ENCODE assay signal across 26 cellular contexts in genomic region chr3:158522737-158523136, GRCh38. TPM values are rescaled to one million over a fixed set of nuclear protein-coding genes. Genes with fewer than 3 reads are reported as not detected.
DNase-seq lines count a peak whose midpoint lies in the region; ATAC-seq and TF ChIP-seq lines count a peak whose summit lies in the region.
"Had no signal": no experiment of that assay in that cellular context is flagged by ENCODE, and none has a peak within 500 bp of the region (broad histone marks: within the 10 kb centered on the region; RNA-seq: fewer than 3 reads in every experiment).

No MANE protein-coding gene starts in this region.

- H3K9me3 ChIP-seq in PC-3 (ENCODE audit: low read length): no peaks in the 10 kb centered on the region
- H3K9me3 ChIP-seq: prostate gland, tibial artery had no signal

- no peaks in the 10 kb centered on the region for H3K27me3 ChIP-seq in PC-3 (ENCODE audit: low read length)
- H3K27me3 ChIP-seq: tibial artery had no signal

- no peaks in the 10 kb centered on the region for H4K20me1 ChIP-seq in PC-3 (ENCODE audit: low read length)

- DNase-seq in EL: peak; percentile 12
- peak; percentile 27 for DNase-seq in PC-3
- DNase-seq in choroid plexus epithelial cell (ENCODE audit: low read depth): peak; percentile 36
- DNase-seq in skeletal muscle cell (ENCODE audit: low read depth): peak; percentile 72
- DNase-seq in NCI-H526 treated with DMSO at 0.1 percent for 48 hours (lab: John Stamatoyannopoulos, UW): no peak
- DNase-seq in coronary artery (ENCODE audit: low spot score): no peak
- DNase-seq: activated CD4-positive, alpha-beta T cell treated with anti-CD3 and anti-CD28 coated beads, Interleukin-2, amount 10 ng/mL, durations not matched to agents 24 days and 14 days; activated naive CD8-positive, alpha-beta T cell treated with anti-CD3 and anti-CD28 coated beads, Interleukin-2, amount 10 ng/mL, durations not matched to agents 7 days and 5 days; caudate nucleus; erythroblast; head of caudate nucleus; NCI-H1436 treated with DMSO at 0.1 percent for 48 hours; NCI-H2171 treated with DMSO at 0.1 percent for 48 hours; NCI-H748 treated with DMSO at 0.1 percent for 48 hours; nephron progenitor cell; SIG-M5; small intestine; stimulated activated CD4-positive, alpha-beta T cell treated with anti-CD3 and anti-CD28 coated beads, Interleukin-2, amount 100 ng/mL, for 48 hours; stimulated activated naive CD8-positive, alpha-beta T cell treated with anti-CD3 and anti-CD28 coated beads, Interleukin-15, Interleukin-2, amounts not matched to agents 100 U/mL and 50 U/mL, for 24 hours; tibial artery had no signal

- no peak for TF ChIP-seq CTCF in PC-3 (conservative IDR thresholded peaks at IDR 0.05; ENCODE audit: low read depth, low read length)
- TF ChIP-seq CTCF in choroid plexus epithelial cell (conservative IDR thresholded peaks at IDR 0.05; ENCODE audit: low read depth, low read length): no peak
- TF ChIP-seq CTCF in coronary artery (IDR thresholded peaks at IDR 0.05): no peak

- H3K4me3 ChIP-seq in PC-3 (ENCODE audit: low read length) (no peak overlapping the region), choroid plexus epithelial cell (ENCODE audit: low read depth, low read length) (no peak overlapping the region), skeletal muscle cell (ENCODE audit: low read depth, low read length) (no peak overlapping the region), coronary artery (no peak overlapping the region)
- H3K4me3 ChIP-seq: prostate gland, tibial artery had no signal

- no peaks in the 10 kb centered on the region for H3F3A ChIP-seq in PC-3 (ENCODE audit: low read length, unreplicated experiment)

- intact Hi-C loops in PC-3 (cut with micrococcal nuclease): loop anchor here (5.0 kb wide), 2 partner anchors 35 to 50 kb away; no protein-coding TSS in a partner anchor

- H3K36me3 ChIP-seq in PC-3 (ENCODE audit: low read depth, low read length): no peaks in the 10 kb centered on the region
- H3K36me3 ChIP-seq: prostate gland, tibial artery had no signal

- H3K9ac ChIP-seq in PC-3 (ENCODE audit: low read length): no peak overlapping the region

- CTCF ChIA-PET in PC-3 (lab: Charles Lee): no interaction called here

- no peak overlapping the region for H2AFZ ChIP-seq in PC-3 (ENCODE audit: low read length)

- no peaks in the 10 kb centered on the region for H3K4me1 ChIP-seq in PC-3 (ENCODE audit: insufficient read depth, low read length)
- H3K4me1 ChIP-seq: prostate gland had no signal

- H3K9me2 ChIP-seq in PC-3 (replicated peaks; ENCODE audit: low read length): no peaks in the 10 kb centered on the region

- POLR2A ChIA-PET in PC-3 (lab: Charles Lee; ENCODE audit: unreplicated experiment): no interaction called here

- no peak; the same call in 1 of the 2 replicates for ATAC-seq in PC-3
- no peak for ATAC-seq in HG02610 (IDR thresholded peaks at IDR 0.05; ENCODE audit: unreplicated experiment)
- ATAC-seq: HepG2; stimulated activated naive CD8-positive, alpha-beta T cell treated with anti-CD3 and anti-CD28 coated beads, Interleukin-15, Interleukin-2, amounts not matched to agents 100 U/mL and 50 U/mL, for 24 hours had no signal

- no TSS peak for BruUV-seq in PC-3 (replicated peaks; lab: Mats Ljungman, UMichigan)

- no peak overlapping the region for H3K27ac ChIP-seq in PC-3 (ENCODE audit: low read length)
- H3K27ac ChIP-seq in coronary artery: no peak overlapping the region
- H3K27ac ChIP-seq: prostate gland, tibial artery had no signal

- H3K4me2 ChIP-seq in PC-3 (ENCODE audit: low read length): no peak overlapping the region

- H3K79me2 ChIP-seq in PC-3 (ENCODE audit: low read length): no peaks in the 10 kb centered on the region

RNA-seq across cellular contexts. Expression of gene MLF1, which starts 48.3 kb away (rescaled TPM):
- 11.9 and 15.6 TPM in 2 replicates for total RNA-seq in PC-3 (2014; rRNA removed)
- total RNA-seq: B cell; OCI-LY7; T-helper 1 cell treated with Interleukin-12 subunit alpha and Interleukin-12 subunit beta and Interleukin-4 antibody, amounts not matched to agents 30 ng/mL and 1 ng/mL, for 36 hours had no signal

Comparison
In these comparisons a context has a peak if more than half of its experiments do, and no peak if none do; other contexts are left out.
1. DNase-seq: peak in EL (single experiment), PC-3 (single experiment), choroid plexus epithelial cell (single experiment) and skeletal muscle cell (single experiment); none in NCI-H526 treated with DMSO at 0.1 percent for 48 hours (single experiment) and coronary artery (single experiment).